In the genomic region with DNA sequence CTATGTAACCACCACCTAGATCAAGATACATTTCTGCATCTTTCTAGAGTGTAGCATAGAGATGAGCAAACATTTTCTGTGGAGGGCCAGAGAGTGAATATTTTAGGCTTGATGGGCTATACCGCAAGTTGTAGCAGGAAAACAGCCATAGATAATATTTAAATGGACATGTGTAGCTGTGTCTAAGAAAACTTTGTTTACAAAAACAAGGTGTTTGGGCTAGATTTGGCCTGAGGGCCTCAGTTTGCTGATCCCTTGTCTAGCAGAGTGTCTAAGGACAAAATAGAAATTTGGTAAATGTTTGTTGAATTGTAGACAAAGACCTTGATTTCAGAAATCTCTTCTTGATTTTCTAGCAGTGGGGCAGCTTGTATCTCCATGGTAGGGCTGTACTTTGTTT, we compare ENCODE assay signal across 15 cellular contexts. TPM values are rescaled to one million over a fixed set of nuclear protein-coding genes. Genes with fewer than 3 reads are reported as not detected.
A peak's percentile ranks its signal among the peaks of the same experiment; 100 is the strongest.
DNase-seq lines count a peak whose midpoint lies in the region; ATAC-seq and TF ChIP-seq lines count a peak whose summit lies in the region.
"Had no signal": no experiment of that assay in that cellular context is flagged by ENCODE, and none has a peak within 500 bp of the region (broad histone marks: within the 10 kb centered on the region; RNA-seq: fewer than 3 reads in every experiment).

No MANE protein-coding gene starts in this region.

- H3K27ac Mint-ChIP-seq in naive thymus-derived CD4-positive, alpha-beta T cell = peak overlapping the region in 5 of 9 donors; percentile 2 to 76 (median 41)

- H3K9ac ChIP-seq in BLaER1 treated with 17β-estradiol and CSF1 and Interleukin-3, amounts not matched to agents 10 nM and 100 nM = no peak overlapping the region
- no peak overlapping the region for H3K9ac ChIP-seq in OCI-LY1 (ENCODE audit: low read length)

- peaks cover 0 to 4% (median 0%) of the 10 kb centered on the region in 11 donors for H3K9me3 Mint-ChIP-seq in naive thymus-derived CD4-positive, alpha-beta T cell
- H3K9me3 Mint-ChIP-seq: CD4-positive, alpha-beta memory T cell had no signal

- peaks cover 51 to 86% (median 78%) of the 10 kb centered on the region in 7 donors for H3K4me1 Mint-ChIP-seq in naive thymus-derived CD4-positive, alpha-beta T cell

- DNase-seq in naive thymus-derived CD4-positive, alpha-beta T cell = no peak
- no peak for DNase-seq in gastrocnemius medialis
- DNase-seq in HEK293T (ENCODE audit: extremely low spot score) = no peak
- DNase-seq in NCI-H1092 (lab: John Stamatoyannopoulos, UW) = no peak
- no peak for DNase-seq in breast epithelium (ENCODE audit: low spot score in 2 of 2)
- DNase-seq: BE2C; CD4-positive, alpha-beta memory T cell; DMS153; DMS79; GDM1; GOT3; H7 had no signal

- no peak overlapping the region for H3K4me3 Mint-ChIP-seq in naive thymus-derived CD4-positive, alpha-beta T cell
- H3K4me3 Mint-ChIP-seq: CD4-positive, alpha-beta memory T cell had no signal

- no peak overlapping the region for H3K4me3 ChIP-seq in BLaER1 treated with 17β-estradiol and CSF1 and Interleukin-3, amounts not matched to agents 10 nM and 100 nM
- H3K4me3 ChIP-seq in OCI-LY1 (ENCODE audit: low read depth, low read length, poor library complexity, severe bottlenecking) = no peak overlapping the region
- H3K4me3 ChIP-seq in naive thymus-derived CD4-positive, alpha-beta T cell (ENCODE audit: low read length) = no peak overlapping the region
- no peak overlapping the region for H3K4me3 ChIP-seq in gastrocnemius medialis
- no peak overlapping the region for H3K4me3 ChIP-seq in breast epithelium

- H3K9me3 ChIP-seq in BLaER1 treated with 17β-estradiol and CSF1 and Interleukin-3, amounts not matched to agents 10 nM and 100 nM (replicated peaks in 1 of 11) = no peaks in the 10 kb centered on the region
- H3K9me3 ChIP-seq in OCI-LY1 (ENCODE audit: low read length) (no peaks in the 10 kb centered on the region), gastrocnemius medialis (no peaks in the 10 kb centered on the region), breast epithelium (no peaks in the 10 kb centered on the region)
- H3K9me3 ChIP-seq in naive thymus-derived CD4-positive, alpha-beta T cell (ENCODE audit: control insufficient read depth in 2 of 3, low read length in 3 of 3) = no peaks in the 10 kb centered on the region
- H3K9me3 ChIP-seq: BE2C had no signal

- H3K79me2 ChIP-seq in OCI-LY1 (ENCODE audit: insufficient read depth, low read length) = peaks cover 9% of the 10 kb centered on the region; the same call in 1 of the 2 replicates

- H4K20me1 ChIP-seq in BLaER1 treated with 17β-estradiol and CSF1 and Interleukin-3, amounts not matched to agents 10 nM and 100 nM = peaks cover 0 to 30% (median 3%) of the 10 kb centered on the region in 11 experiments; a peak in 8 of 22 replicates
- no peaks in the 10 kb centered on the region for H4K20me1 ChIP-seq in OCI-LY1 (ENCODE audit: insufficient read depth, low read length)

- no peak overlapping the region for H2AFZ ChIP-seq in OCI-LY1 (ENCODE audit: low read length)

- no peak for TF ChIP-seq POLR2A in gastrocnemius medialis (IDR thresholded peaks at IDR 0.05)
- TF ChIP-seq POLR2A in breast epithelium (IDR thresholded peaks at IDR 0.05) = no peak

- peak overlapping the region; percentile 77 to 97 (median 85); a peak in 18 of 22 replicates for H3K4me2 ChIP-seq in BLaER1 treated with 17β-estradiol and CSF1 and Interleukin-3, amounts not matched to agents 10 nM and 100 nM
- no peak overlapping the region for H3K4me2 ChIP-seq in OCI-LY1 (ENCODE audit: low read length)

- H3K9me2 ChIP-seq in OCI-LY1 (ENCODE audit: low read depth, low read length) = no peaks in the 10 kb centered on the region

- no peaks in the 10 kb centered on the region for H3K27me3 ChIP-seq in BLaER1 treated with 17β-estradiol and CSF1 and Interleukin-3, amounts not matched to agents 10 nM and 100 nM
- no peaks in the 10 kb centered on the region for H3K27me3 ChIP-seq in OCI-LY1 (ENCODE audit: insufficient read depth, low read length)
- H3K27me3 ChIP-seq in naive thymus-derived CD4-positive, alpha-beta T cell (ENCODE audit: control insufficient read depth in 2 of 2, insufficient read depth in 2 of 2, low read length in 2 of 2) = no peaks in the 10 kb centered on the region
- no peaks in the 10 kb centered on the region for H3K27me3 ChIP-seq in gastrocnemius medialis
- no peaks in the 10 kb centered on the region for H3K27me3 ChIP-seq in breast epithelium
- H3K27me3 ChIP-seq: BE2C had no signal

- H3K4me1 ChIP-seq in BLaER1 treated with 17β-estradiol and CSF1 and Interleukin-3, amounts not matched to agents 10 nM and 100 nM = peaks cover 70 to 97% (median 87%) of the 10 kb centered on the region in 10 experiments
- H3K4me1 ChIP-seq in OCI-LY1 (ENCODE audit: insufficient read depth, low read length, severe bottlenecking) (peaks cover 90% of the 10 kb centered on the region), gastrocnemius medialis (peaks cover 54 to 80% of the 10 kb centered on the region in 2 donors), breast epithelium (peaks cover 0 to 7% of the 10 kb centered on the region in 2 donors)
- peaks cover 27 to 36% of the 10 kb centered on the region in 2 donors for H3K4me1 ChIP-seq in naive thymus-derived CD4-positive, alpha-beta T cell (ENCODE audit: control insufficient read depth in 2 of 2, insufficient read depth in 2 of 2, low read length in 2 of 2)
- H3K4me1 ChIP-seq: BE2C had no signal

- intact Hi-C loops in naive thymus-derived CD4-positive, alpha-beta T cell (cut with micrococcal nuclease) = no loop called here
- intact Hi-C loops in gastrocnemius medialis (cut with DNase I; ENCODE audit: low total_unique reads) (no loop called here), breast epithelium (cut with DNase I; ENCODE audit: low total_unique reads) (no loop called here)

- no peaks in the 10 kb centered on the region for H3F3A ChIP-seq in OCI-LY1 (ENCODE audit: insufficient read depth, low read length)

- POLR2A ChIA-PET in naive thymus-derived CD4-positive, alpha-beta T cell (lab: Charles Lee) = interaction anchor here (1.5 kb wide), 1 partner anchor 11 kb away, joined by 5 read pairs; no protein-coding TSS in a partner anchor
- POLR2A ChIA-PET in HEK293T (lab: Yijun Ruan, JAX) = no interaction called here

- H3K36me3 Mint-ChIP-seq in naive thymus-derived CD4-positive, alpha-beta T cell = peaks cover 0 to 27% (median 16%) of the 10 kb centered on the region in 5 donors

- ATAC-seq in naive thymus-derived CD4-positive, alpha-beta T cell = no peak
- no peak for ATAC-seq in gastrocnemius medialis
- ATAC-seq: HCT116 had no signal

- H3K27me3 Mint-ChIP-seq in naive thymus-derived CD4-positive, alpha-beta T cell = no peaks in the 10 kb centered on the region
- H3K27me3 Mint-ChIP-seq: CD4-positive, alpha-beta memory T cell had no signal

- H3K36me3 ChIP-seq in BLaER1 treated with 17β-estradiol and CSF1 and Interleukin-3, amounts not matched to agents 10 nM and 100 nM = peaks cover 0 to 12% (median 0%) of the 10 kb centered on the region in 11 experiments; a peak in 1 of 22 replicates
- H3K36me3 ChIP-seq in OCI-LY1 (ENCODE audit: insufficient read depth, low read length) (no peaks in the 10 kb centered on the region; the same call in 1 of the 2 replicates), gastrocnemius medialis (no peaks in the 10 kb centered on the region), breast epithelium (no peaks in the 10 kb centered on the region)
- H3K36me3 ChIP-seq in naive thymus-derived CD4-positive, alpha-beta T cell (ENCODE audit: control insufficient read depth in 2 of 3, insufficient read depth in 3 of 3, low read length in 3 of 3) = no peaks in the 10 kb centered on the region
- H3K36me3 ChIP-seq: BE2C had no signal

- CTCF ChIA-PET in naive thymus-derived CD4-positive, alpha-beta T cell (lab: Charles Lee) = no interaction called here
- CTCF ChIA-PET in HEK293T (lab: Yijun Ruan, JAX) = interaction anchor here (0.7 kb wide), 1 partner anchor 36 kb away, joined by 3 read pairs; the partner anchor contains the start of gene STIM1

- peak overlapping the region in 6 of 11 experiments; percentile 13 to 99 (median 64); a peak in 9 of 22 replicates for H3K27ac ChIP-seq in BLaER1 treated with 17β-estradiol and CSF1 and Interleukin-3, amounts not matched to agents 10 nM and 100 nM
- H3K27ac ChIP-seq in OCI-LY1 (ENCODE audit: low read depth, low read length, poor library complexity, severe bottlenecking) = peak overlapping the region; percentile 52
- H3K27ac ChIP-seq in naive thymus-derived CD4-positive, alpha-beta T cell (ENCODE audit: low read depth, low read length) = no peak overlapping the region
- H3K27ac ChIP-seq in gastrocnemius medialis = peak overlapping the region; percentile 34 to 91 (median 84)
- H3K27ac ChIP-seq in breast epithelium = no peak overlapping the region

- in situ Hi-C loops in gastrocnemius medialis (cut with MboI; ENCODE audit: low sequenced_read_pairs in 4 of 4) = no loop called here

- TF ChIP-seq CTCF in OCI-LY1 (IDR thresholded peaks at IDR 0.05; ENCODE audit: low read length) (no peak), gastrocnemius medialis (IDR thresholded peaks at IDR 0.05 in 4 of 5, conservative IDR thresholded peaks at IDR 0.05 in 1 of 5) (no peak), breast epithelium (IDR thresholded peaks at IDR 0.05) (no peak)

TF ChIP-seq in HEK293T, 16 proteins besides CTCF, POLR2A, EP300 and RAD21:
- TF ChIP-seq ELF4 (IDR thresholded peaks at IDR 0.05) (no peak), FOXK2 (IDR thresholded peaks at IDR 0.05) (no peak), BHLHE40 (IDR thresholded peaks at IDR 0.05; ENCODE audit: borderline replicate concordance) (no peak), CTBP1 (IDR thresholded peaks at IDR 0.05; ENCODE audit: borderline replicate concordance) (no peak), SP1 (IDR thresholded peaks at IDR 0.05) (no peak), ARNT (IDR thresholded peaks at IDR 0.05) (no peak), NFRKB (IDR thresholded peaks at IDR 0.05) (no peak)
TF ChIP-seq in HEK293T: peak in this region for 0.

RNA-seq across cellular contexts. Expression of gene STIM1, which starts 36.3 kb away (rescaled TPM):
- total RNA-seq in naive thymus-derived CD4-positive, alpha-beta T cell = 100 to 1,000 TPM in 3 of 5 experiments, 10 to 100 TPM in 2; 95.6 to 117 (median 103) TPM
- 10 to 100 TPM; 38.4 to 43.6 TPM for polyA plus RNA-seq in naive thymus-derived CD4-positive, alpha-beta T cell
- 100 to 1,000 TPM in 1 of 4 donors, 10 to 100 TPM in 3; 45.9 to 132 (median 87.3) TPM for total RNA-seq in gastrocnemius medialis
- 10 to 100 TPM; 44.2 to 68.2 (median 47.9) TPM for total RNA-seq in breast epithelium

RNA-seq across cellular contexts. Expression of gene RHOG, which starts 51.0 kb away (rescaled TPM):
- total RNA-seq in naive thymus-derived CD4-positive, alpha-beta T cell = 100 to 1,000 TPM in 2 of 5 experiments, 10 to 100 TPM in 3; 89.4 to 147 (median 96.3) TPM
- polyA plus RNA-seq in naive thymus-derived CD4-positive, alpha-beta T cell = 100 to 1,000 TPM; 133 to 220 TPM
- total RNA-seq in gastrocnemius medialis (10 to 100 TPM; 38.0 to 77.4 (median 46.9) TPM), breast epithelium (10 to 100 TPM; 37.0 to 68.2 (median 37.0) TPM)

Comparison
In these comparisons a context has a peak if more than half of its experiments do, and no peak if none do; other contexts are left out.
1. H3K27ac ChIP-seq: peak in BLaER1 treated with 17β-estradiol and CSF1 and Interleukin-3, amounts not matched to agents 10 nM and 100 nM (6 of 11), OCI-LY1 (single experiment) and gastrocnemius medialis (4 of 4); none in naive thymus-derived CD4-positive, alpha-beta T cell (single experiment) and breast epithelium (0 of 2).